11 cellular contexts compared by ENCODE assay signal in the genomic region with DNA sequence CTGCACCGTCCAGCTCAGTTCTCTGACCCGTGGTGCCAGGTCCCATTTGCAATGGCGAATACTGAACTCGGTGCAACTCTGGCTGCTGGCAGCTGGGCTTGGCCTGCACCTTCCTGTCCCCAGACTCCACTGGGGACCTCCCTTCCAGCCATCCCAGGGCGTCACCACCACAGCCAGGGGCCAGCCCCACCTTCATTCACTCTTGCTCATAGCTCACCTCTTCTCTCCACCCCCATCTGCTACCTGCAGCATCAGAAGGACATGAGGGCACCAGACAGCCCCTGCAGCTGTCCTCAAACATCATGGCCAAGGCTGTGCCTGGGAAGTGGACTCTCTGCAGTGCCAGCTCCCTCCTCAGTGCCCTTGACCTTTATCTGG. TPM values are rescaled to one million over a fixed set of nuclear protein-coding genes. Genes with fewer than 3 reads are reported as not detected.
DNase-seq lines count a peak whose midpoint lies in the region; ATAC-seq and TF ChIP-seq lines count a peak whose summit lies in the region.
"Had no signal": no experiment of that assay in that cellular context is flagged by ENCODE, and none has a peak within 500 bp of the region (broad histone marks: within the 10 kb centered on the region; RNA-seq: fewer than 3 reads in every experiment).

No MANE protein-coding gene starts in this region.

- H3K36me3 Mint-ChIP-seq in endodermal cell (ENCODE audit: low read depth): no peaks in the 10 kb centered on the region
- no peaks in the 10 kb centered on the region for H3K36me3 Mint-ChIP-seq in neural progenitor cell
- H3K36me3 Mint-ChIP-seq: T-cell had no signal

- peaks cover 23% of the 10 kb centered on the region for H3K27me3 Mint-ChIP-seq in endodermal cell (ENCODE audit: insufficient read depth)
- peaks cover 15% of the 10 kb centered on the region for H3K27me3 Mint-ChIP-seq in neural progenitor cell (ENCODE audit: insufficient read depth, low read depth)
- H3K27me3 Mint-ChIP-seq: central memory CD8-positive, alpha-beta T cell had no signal

- peak; percentile 28 for DNase-seq in HT-29 (ENCODE audit: low spot score)
- DNase-seq in endodermal cell: peak; percentile 63
- DNase-seq in neural progenitor cell (ENCODE audit: low spot score): no peak
- DNase-seq in SHP77 treated with DMSO at 0.1 percent for 48 hours (lab: John Stamatoyannopoulos, UW): no peak
- DNase-seq in T-helper 9 cell: no peak
- DNase-seq: NCI-H2081 treated with DMSO at 0.1 percent for 48 hours had no signal

- H3K27ac Mint-ChIP-seq in endodermal cell (no peak overlapping the region), neural progenitor cell (no peak overlapping the region)
- H3K27ac Mint-ChIP-seq: T-cell had no signal

- no peak overlapping the region for H3K4me3 Mint-ChIP-seq in endodermal cell
- H3K4me3 Mint-ChIP-seq in neural progenitor cell: no peak overlapping the region
- H3K4me3 Mint-ChIP-seq: central memory CD8-positive, alpha-beta T cell had no signal

- H3F3A ChIP-seq in DOHH2 (ENCODE audit: control insufficient read depth, insufficient read depth) (no peaks in the 10 kb centered on the region), neural progenitor cell (ENCODE audit: low read depth) (no peaks in the 10 kb centered on the region)

- H3K79me2 ChIP-seq in DOHH2 (ENCODE audit: control insufficient read depth, low read length) (no peaks in the 10 kb centered on the region), neural progenitor cell (ENCODE audit: low read depth) (no peaks in the 10 kb centered on the region)

- H3K27me3 ChIP-seq in DOHH2 (ENCODE audit: control insufficient read depth, low read length): no peaks in the 10 kb centered on the region
- peaks cover 5% of the 10 kb centered on the region for H3K27me3 ChIP-seq in endodermal cell (ENCODE audit: control insufficient read depth, insufficient read depth, low read length, poor library complexity, severe bottlenecking)
- no peaks in the 10 kb centered on the region for H3K27me3 ChIP-seq in neural progenitor cell

- no peak overlapping the region for H2AFZ ChIP-seq in neural progenitor cell (replicated peaks)

- H3K4me1 ChIP-seq in DOHH2 (ENCODE audit: control insufficient read depth, low read length) (peaks cover 6% of the 10 kb centered on the region; the same call in 1 of the 2 replicates), endodermal cell (ENCODE audit: control insufficient read depth, insufficient read depth, low read length) (no peaks in the 10 kb centered on the region), neural progenitor cell (no peaks in the 10 kb centered on the region)

- H3K4me3 ChIP-seq in DOHH2 (ENCODE audit: low read length) (no peak overlapping the region), endodermal cell (ENCODE audit: low read length) (no peak overlapping the region), neural progenitor cell (no peak overlapping the region)

- H3K36me3 ChIP-seq in DOHH2 (ENCODE audit: control insufficient read depth, low read length) (no peaks in the 10 kb centered on the region), endodermal cell (ENCODE audit: control insufficient read depth, insufficient read depth, low read length) (no peaks in the 10 kb centered on the region), neural progenitor cell (no peaks in the 10 kb centered on the region)

- 36 to 80% methylated on average over 1 to 3 of the region's 5 CpGs for whole genome bisulfite sequencing in endodermal cell (ENCODE audit: insufficient coverage in 1 of 2, insufficient read length in 1 of 2), 2 experiments

- H3K4me1 Mint-ChIP-seq in endodermal cell: peaks cover 6% of the 10 kb centered on the region
- H3K4me1 Mint-ChIP-seq in neural progenitor cell: no peaks in the 10 kb centered on the region

- H3K9me2 ChIP-seq in DOHH2 (replicated peaks; ENCODE audit: control insufficient read depth, low read length): no peaks in the 10 kb centered on the region

- H3K9me3 ChIP-seq in DOHH2 (ENCODE audit: control insufficient read depth, insufficient read depth, low read length) (no peaks in the 10 kb centered on the region), endodermal cell (ENCODE audit: control insufficient read depth, low read length) (no peaks in the 10 kb centered on the region), neural progenitor cell (ENCODE audit: low read depth) (no peaks in the 10 kb centered on the region)

- ATAC-seq in HG03095 (IDR thresholded peaks at IDR 0.05; ENCODE audit: unreplicated experiment) (no peak), GM18517 (IDR thresholded peaks at IDR 0.05; ENCODE audit: unreplicated experiment) (no peak)

- TF ChIP-seq CTCF in DOHH2 (IDR thresholded peaks at IDR 0.05; ENCODE audit: low read depth, low read length, poor library complexity, severe bottlenecking) (peak; percentile 34), endodermal cell (conservative IDR thresholded peaks at IDR 0.05) (peak; percentile 66), neural progenitor cell (IDR thresholded peaks at IDR 0.05) (peak; percentile 30)

- H3K9ac ChIP-seq in endodermal cell (ENCODE audit: extremely low read depth, low read length, poor library complexity, severe bottlenecking): no peak overlapping the region
- no peak overlapping the region for H3K9ac ChIP-seq in neural progenitor cell

- H3K27ac ChIP-seq in DOHH2 (ENCODE audit: low read depth, low read length) (no peak overlapping the region), endodermal cell (ENCODE audit: low read depth, low read length) (no peak overlapping the region), neural progenitor cell (no peak overlapping the region)

- H3K4me2 ChIP-seq in DOHH2 (ENCODE audit: low read length): no peak overlapping the region
- no peak overlapping the region for H3K4me2 ChIP-seq in neural progenitor cell

- H3K9me3 Mint-ChIP-seq in endodermal cell (no peaks in the 10 kb centered on the region), neural progenitor cell (no peaks in the 10 kb centered on the region)
- H3K9me3 Mint-ChIP-seq: central memory CD8-positive, alpha-beta T cell; T-cell had no signal

- H4K20me1 ChIP-seq in DOHH2 (ENCODE audit: control insufficient read depth, insufficient read depth, low read depth, low read length): no peaks in the 10 kb centered on the region
- H4K20me1 ChIP-seq in neural progenitor cell (ENCODE audit: low read depth): no peaks in the 10 kb centered on the region

RNA-seq across cellular contexts. Expression of a gene that starts 16.2 kb away (rescaled TPM):
- not detected in 2 replicates for total RNA-seq in HT-29 (2014; rRNA removed; shearing (Covaris generic))
- total RNA-seq in endodermal cell: not detected
- not detected for polyA plus RNA-seq in endodermal cell (2013, experiment 1 of 2)
- not detected for polyA plus RNA-seq in endodermal cell (2013, experiment 2 of 2)
- total RNA-seq in neural progenitor cell (ENCODE audit: low replicate concordance): not detected in 2 replicates
- total RNA-seq: T-cell had no signal

RNA-seq across cellular contexts. Expression of a gene that starts 33.1 kb away (rescaled TPM):
- total RNA-seq in HT-29 (2014; rRNA removed; shearing (Covaris generic)): 0.16 TPM in 1 of 2 replicates, not detected in the other
- not detected for total RNA-seq in endodermal cell
- polyA plus RNA-seq in endodermal cell (2013, experiment 1 of 2): 0.11 TPM
- polyA plus RNA-seq in endodermal cell (2013, experiment 2 of 2): not detected
- total RNA-seq in neural progenitor cell (ENCODE audit: low replicate concordance): not detected in 2 replicates

RNA-seq across cellular contexts. Expression of a gene that starts 47.9 kb away (rescaled TPM):
- total RNA-seq in HT-29 (2014; rRNA removed; shearing (Covaris generic)): not detected in 2 replicates
- total RNA-seq in endodermal cell: 1 to 10 TPM; 1.6 to 4.6 TPM
- 16.1 TPM for polyA plus RNA-seq in endodermal cell (2013, experiment 1 of 2)
- 12.0 TPM for polyA plus RNA-seq in endodermal cell (2013, experiment 2 of 2)
- total RNA-seq in neural progenitor cell (ENCODE audit: low replicate concordance): 0.84 and 3.8 TPM in 2 replicates

Comparison
In these comparisons a context has a peak if more than half of its experiments do, and no peak if none do; other contexts are left out.
1. DNase-seq: peak in HT-29 (single experiment) and endodermal cell (single experiment); none in neural progenitor cell (single experiment), SHP77 treated with DMSO at 0.1 percent for 48 hours (single experiment) and T-helper 9 cell (single experiment).
2. Peak in every context shown above with its lines, with median percentiles within 50 percentile points of each other: CTCF ChIP-seq.